Comparison of ENCODE assay signal across 17 cellular contexts in the genomic region with DNA sequence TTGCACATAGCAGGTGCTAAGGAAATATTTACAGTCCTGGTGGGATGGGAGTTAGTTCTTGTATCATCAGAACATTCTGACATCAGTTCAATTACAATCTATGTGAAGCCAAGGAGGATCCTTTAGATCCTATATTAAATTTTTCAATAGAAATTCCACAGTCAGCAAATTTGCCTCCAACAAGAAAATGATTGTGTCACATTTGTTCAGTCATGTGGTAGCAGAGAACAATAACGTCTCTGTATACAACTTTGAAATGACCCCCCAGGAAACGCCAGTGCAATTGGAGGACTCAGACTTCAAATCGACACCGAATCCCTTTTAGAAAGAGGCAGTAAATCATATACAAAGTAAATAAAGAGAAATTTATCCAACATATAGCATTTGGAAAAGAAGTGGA.
DNase-seq lines count a peak whose midpoint lies in the region; ATAC-seq and TF ChIP-seq lines count a peak whose summit lies in the region.
"Had no signal": no experiment of that assay in that cellular context is flagged by ENCODE, and none has a peak within 500 bp of the region (broad histone marks: within the 10 kb centered on the region; RNA-seq: fewer than 3 reads in every experiment).

No MANE protein-coding gene starts in this region.

- H3K27me3 Mint-ChIP-seq in T-cell, result no peaks in the 10 kb centered on the region
- H3K27me3 Mint-ChIP-seq: CD4-positive, alpha-beta T cell had no signal

- intact Hi-C loops in body of pancreas (cut with DNase I), result no loop called here

- H3K36me3 ChIP-seq in body of pancreas (replicated peaks in 1 of 2; ENCODE audit: insufficient read depth in 1 of 2, low read depth in 2 of 2), result no peaks in the 10 kb centered on the region
- H3K36me3 ChIP-seq: BLaER1, Peyer's patch, SJCRH30 had no signal

- H3K9me3 ChIP-seq in body of pancreas, result no peaks in the 10 kb centered on the region
- H3K9me3 ChIP-seq: BLaER1, Peyer's patch, SJCRH30 had no signal

- no peaks in the 10 kb centered on the region for H3K4me1 ChIP-seq in body of pancreas
- H3K4me1 ChIP-seq: Peyer's patch had no signal

- no peaks in the 10 kb centered on the region for H3K4me1 Mint-ChIP-seq in T-cell

- CTCF ChIA-PET in T-cell (lab: Charles Lee), result no interaction called here

- ATAC-seq in body of pancreas, result peak; percentile 59
- ATAC-seq in SK-N-SH treated with all-trans-retinoic acid at 6 μM for 48 hours, result no peak
- no peak for ATAC-seq in T-cell (replicated peaks in 1 of 4)
- ATAC-seq in HG03469 (IDR thresholded peaks at IDR 0.05; ENCODE audit: unreplicated experiment), result no peak

- H3K27ac Mint-ChIP-seq in T-cell, result no peak overlapping the region
- H3K27ac Mint-ChIP-seq: CD4-positive, alpha-beta T cell had no signal

- H3K9me3 Mint-ChIP-seq in T-cell, result peaks cover 0 to 4% (median 0%) of the 10 kb centered on the region in 3 donors
- H3K9me3 Mint-ChIP-seq: CD4-positive, alpha-beta T cell had no signal

- H3K4me3 ChIP-seq in body of pancreas, result no peak overlapping the region
- H3K4me3 ChIP-seq: BLaER1, Peyer's patch, SJCRH30 had no signal

- POLR2A ChIA-PET in T-cell (lab: Charles Lee), result no interaction called here

- H3K36me3 Mint-ChIP-seq in T-cell, result no peaks in the 10 kb centered on the region

- H3K27me3 ChIP-seq in body of pancreas, result no peaks in the 10 kb centered on the region
- H3K27me3 ChIP-seq: BLaER1, Peyer's patch, SJCRH30 had no signal

- no peak for TF ChIP-seq POLR2A in body of pancreas (IDR thresholded peaks at IDR 0.05)

- DNase-seq in NCI-H69 (lab: John Stamatoyannopoulos, UW) (peak; percentile 7), body of pancreas (no peak), medulla oblongata (ENCODE audit: extremely low spot score) (peak; percentile 37), T-cell (no peak), SKM-1 (lab: John Stamatoyannopoulos, UW; ENCODE audit: unreplicated experiment) (no peak)
- DNase-seq: ACHN; CD4-positive, alpha-beta T cell; KBM-7; NCI-H1092; NCI-H1436; NCI-H187 treated with DMSO at 0.1 percent for 48 hours; NCI-H774; Peyer's patch had no signal

- no peak overlapping the region for H3K4me3 Mint-ChIP-seq in T-cell
- H3K4me3 Mint-ChIP-seq: CD4-positive, alpha-beta T cell had no signal

- peak overlapping the region in 1 of 4 donors; percentile 0 for H3K27ac ChIP-seq in body of pancreas
- H3K27ac ChIP-seq: BLaER1, Peyer's patch, SJCRH30 had no signal

- 32 to 36% methylated on average over 4 of the region's 4 CpGs for WGBS in body of pancreas, 2 donors

- TF ChIP-seq CTCF in body of pancreas (IDR thresholded peaks at IDR 0.05), result no peak

TF ChIP-seq in SK-N-SH treated with all-trans-retinoic acid at 6 μM for 48 hours, 23 proteins besides CTCF, POLR2A, EP300 and RAD21:
- TF ChIP-seq GLIS3 (CRISPR knock-in tag; IDR thresholded peaks at IDR 0.05), result no peak
- no peak for TF ChIP-seq TCF4 (CRISPR knock-in tag; IDR thresholded peaks at IDR 0.05; ENCODE audit: borderline replicate concordance)
- TF ChIP-seq, protein P1, sequence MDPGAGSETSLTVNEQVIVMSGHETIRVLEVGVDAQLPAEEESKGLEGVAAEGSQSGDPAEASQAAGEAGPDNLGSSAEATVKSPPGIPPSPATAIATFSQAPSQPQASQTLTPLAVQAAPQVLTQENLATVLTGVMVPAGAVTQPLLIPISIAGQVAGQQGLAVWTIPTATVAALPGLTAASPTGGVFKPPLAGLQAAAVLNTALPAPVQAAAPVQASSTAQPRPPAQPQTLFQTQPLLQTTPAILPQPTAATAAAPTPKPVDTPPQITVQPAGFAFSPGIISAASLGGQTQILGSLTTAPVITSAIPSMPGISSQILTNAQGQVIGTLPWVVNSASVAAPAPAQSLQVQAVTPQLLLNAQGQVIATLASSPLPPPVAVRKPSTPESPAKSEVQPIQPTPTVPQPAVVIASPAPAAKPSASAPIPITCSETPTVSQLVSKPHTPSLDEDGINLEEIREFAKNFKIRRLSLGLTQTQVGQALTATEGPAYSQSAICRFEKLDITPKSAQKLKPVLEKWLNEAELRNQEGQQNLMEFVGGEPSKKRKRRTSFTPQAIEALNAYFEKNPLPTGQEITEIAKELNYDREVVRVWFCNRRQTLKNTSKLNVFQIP (CRISPR knock-in tag; IDR thresholded peaks at IDR 0.05; ENCODE audit: borderline replicate concordance, low read depth), result no peak
- TF ChIP-seq, protein P2, sequence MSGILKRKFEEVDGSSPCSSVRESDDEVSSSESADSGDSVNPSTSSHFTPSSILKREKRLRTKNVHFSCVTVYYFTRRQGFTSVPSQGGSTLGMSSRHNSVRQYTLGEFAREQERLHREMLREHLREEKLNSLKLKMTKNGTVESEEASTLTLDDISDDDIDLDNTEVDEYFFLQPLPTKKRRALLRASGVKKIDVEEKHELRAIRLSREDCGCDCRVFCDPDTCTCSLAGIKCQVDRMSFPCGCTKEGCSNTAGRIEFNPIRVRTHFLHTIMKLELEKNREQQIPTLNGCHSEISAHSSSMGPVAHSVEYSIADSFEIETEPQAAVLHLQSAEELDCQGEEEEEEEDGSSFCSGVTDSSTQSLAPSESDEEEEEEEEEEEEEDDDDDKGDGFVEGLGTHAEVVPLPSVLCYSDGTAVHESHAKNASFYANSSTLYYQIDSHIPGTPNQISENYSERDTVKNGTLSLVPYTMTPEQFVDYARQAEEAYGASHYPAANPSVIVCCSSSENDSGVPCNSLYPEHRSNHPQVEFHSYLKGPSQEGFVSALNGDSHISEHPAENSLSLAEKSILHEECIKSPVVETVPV (CRISPR knock-in tag; IDR thresholded peaks at IDR 0.05), result no peak
- no peak for TF ChIP-seq TOX (CRISPR knock-in tag; IDR thresholded peaks at IDR 0.05; ENCODE audit: borderline replicate concordance)
- no peak for TF ChIP-seq RARB (CRISPR knock-in tag; IDR thresholded peaks at IDR 0.05)
- no peak for TF ChIP-seq BACH2 (CRISPR knock-in tag; IDR thresholded peaks at IDR 0.05; ENCODE audit: borderline replicate concordance)
- no peak for TF ChIP-seq OSR1 (CRISPR knock-in tag; IDR thresholded peaks at IDR 0.05)
- no peak for TF ChIP-seq ZNF565 (CRISPR knock-in tag; conservative IDR thresholded peaks at IDR 0.05; ENCODE audit: low read depth)

Comparison
In these comparisons a context has a peak if more than half of its experiments do, and no peak if none do; other contexts are left out.
1. DNase-seq: peak in NCI-H69 (single experiment) and medulla oblongata (single experiment); none in body of pancreas (0 of 4), T-cell (0 of 34) and SKM-1 (single experiment).